Comparison of ENCODE assay signal across 16 cellular contexts in the genomic region with DNA sequence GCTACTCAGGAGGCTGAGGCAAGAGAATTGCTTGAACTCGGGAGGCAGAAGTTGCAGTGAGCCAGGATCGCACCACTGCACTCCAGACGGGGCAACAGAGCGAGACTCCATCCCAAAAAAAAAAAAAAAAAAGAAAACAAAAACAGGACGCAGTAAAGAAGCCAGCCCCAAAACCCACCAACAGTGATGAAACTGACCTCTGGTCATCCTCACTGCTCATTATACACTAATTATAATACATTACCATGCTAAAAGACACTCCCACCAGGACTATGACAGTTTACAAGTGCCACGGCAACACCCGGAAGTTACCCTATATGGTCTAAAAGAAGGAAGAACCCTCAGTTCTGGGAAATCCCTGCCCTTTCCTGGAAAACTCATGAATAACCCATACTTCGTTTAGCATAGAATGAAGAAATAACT. TPM values are rescaled to one million over a fixed set of nuclear protein-coding genes. Genes with fewer than 3 reads are reported as not detected.
DNase-seq lines count a peak whose midpoint lies in the region; TF ChIP-seq lines count a peak whose summit lies in the region.
"Had no signal": no experiment of that assay in that cellular context is flagged by ENCODE, and none has a peak within 500 bp of the region (broad histone marks: within the 10 kb centered on the region; RNA-seq: fewer than 3 reads in every experiment).

No MANE protein-coding gene starts in this region.

- H3K79me1 ChIP-seq in trophoblast cell (ENCODE audit: low read length) = peaks cover 2% of the 10 kb centered on the region

- H2BK12ac ChIP-seq in trophoblast cell (ENCODE audit: low read length) = peak overlapping the region; percentile 54

- intact Hi-C loops in ascending aorta (cut with DNase I) = no loop called here

- H2AFZ ChIP-seq in trophoblast cell (ENCODE audit: insufficient read depth, low read length, poor library complexity) = no peak overlapping the region
- H2AFZ ChIP-seq: parathyroid adenoma had no signal

- H2BK120ac ChIP-seq in trophoblast cell (ENCODE audit: insufficient read depth, low read length, poor library complexity) = peak overlapping the region; percentile 11

- H2BK5ac ChIP-seq in trophoblast cell (ENCODE audit: low read depth, low read length, poor library complexity) = peak overlapping the region; percentile 39

- no peak overlapping the region for H2AK5ac ChIP-seq in trophoblast cell (ENCODE audit: low read length)

- no peak overlapping the region for H3K18ac ChIP-seq in trophoblast cell (ENCODE audit: low read length)

- peak; percentile 8 for DNase-seq in activated CD4-positive, alpha-beta T cell treated with anti-CD3 and anti-CD28 coated beads for 48 hours
- no peak for DNase-seq in activated CD4-positive, alpha-beta T cell treated with anti-CD3 and anti-CD28 coated beads, Interleukin-2, amount 50 U/mL, for 1 hour
- DNase-seq in SK-N-MC (ENCODE audit: low read depth, low spot score) = peak; percentile 5
- DNase-seq in dermis blood vessel endothelial cell = peak; percentile 54
- peak; percentile 91 to 98 for DNase-seq in trophoblast cell
- no peak for DNase-seq in COLO829 (ENCODE audit: low spot score)
- no peak for DNase-seq in HT-29 (ENCODE audit: low spot score)
- no peak for DNase-seq in ascending aorta (ENCODE audit: low spot score in 2 of 2)
- DNase-seq: DMS153; dorsolateral prefrontal cortex; heart right ventricle; RPMI8226; stimulated activated CD4-positive, alpha-beta T cell treated with anti-CD3 and anti-CD28 coated beads, Interleukin-4, amount 100 ng/mL, for 4 hours had no signal

- H3K27me3 ChIP-seq in trophoblast cell (ENCODE audit: insufficient read depth, low read length) (no peaks in the 10 kb centered on the region), ascending aorta (no peaks in the 10 kb centered on the region)
- H3K27me3 ChIP-seq: dorsolateral prefrontal cortex had no signal

- no peak overlapping the region for H3K23ac ChIP-seq in trophoblast cell (ENCODE audit: low read length)

- H4K12ac ChIP-seq in trophoblast cell (ENCODE audit: low read depth, low read length) = no peak overlapping the region

- TF ChIP-seq CTCF in ascending aorta (IDR thresholded peaks at IDR 0.05) = no peak

- no peak overlapping the region for H3K27ac ChIP-seq in SK-N-MC
- H3K27ac ChIP-seq in trophoblast cell (ENCODE audit: low read depth, low read length) = peak overlapping the region; percentile 6
- H3K27ac ChIP-seq in ascending aorta = no peak overlapping the region
- H3K27ac ChIP-seq: A549, dorsolateral prefrontal cortex, parathyroid adenoma had no signal

- no peaks in the 10 kb centered on the region for H3K79me2 ChIP-seq in trophoblast cell (ENCODE audit: control insufficient read depth, insufficient read depth, low read length, poor library complexity)
- H3K79me2 ChIP-seq: parathyroid adenoma had no signal

- WGBS in trophoblast cell (ENCODE audit: extremely low coverage, insufficient coverage, insufficient read length) = no CpG with 5 or more reads among the region's 8 CpGs

- no peak overlapping the region for H3K4me2 ChIP-seq in trophoblast cell (ENCODE audit: low read length)
- H3K4me2 ChIP-seq: A549 had no signal

- H3K4me1 ChIP-seq in trophoblast cell (ENCODE audit: control insufficient read depth in 1 of 2, insufficient read depth in 2 of 2, low read length in 2 of 2) (peaks cover 6 to 14% of the 10 kb centered on the region in 2 experiments), ascending aorta (no peaks in the 10 kb centered on the region)
- H3K4me1 ChIP-seq: A549, parathyroid adenoma had no signal

- H3K4me3 ChIP-seq in SK-N-MC = no peak overlapping the region
- H3K4me3 ChIP-seq in trophoblast cell (ENCODE audit: low read depth, low read length) = no peak overlapping the region
- no peak overlapping the region for H3K4me3 ChIP-seq in ascending aorta
- H3K4me3 ChIP-seq: A549, dorsolateral prefrontal cortex, HAP-1, heart right ventricle had no signal

- H3K14ac ChIP-seq in trophoblast cell (ENCODE audit: low read length) = no peak overlapping the region

- H3K36me3 ChIP-seq in SK-N-MC (ENCODE audit: insufficient read depth, low read length) = no peaks in the 10 kb centered on the region
- H3K36me3 ChIP-seq in trophoblast cell (ENCODE audit: control insufficient read depth in 1 of 2, insufficient read depth in 2 of 2, low read length in 2 of 2) = no peaks in the 10 kb centered on the region
- H3K36me3 ChIP-seq in ascending aorta = no peaks in the 10 kb centered on the region
- H3K36me3 ChIP-seq: HAP-1, heart right ventricle had no signal

- no peak overlapping the region for H3K4ac ChIP-seq in trophoblast cell (ENCODE audit: low read depth, low read length)

- H3K9me3 ChIP-seq in SK-N-MC (ENCODE audit: low read depth, low read length) (no peaks in the 10 kb centered on the region), trophoblast cell (ENCODE audit: insufficient read depth, low read depth, low read length) (no peaks in the 10 kb centered on the region), ascending aorta (no peaks in the 10 kb centered on the region)
- H3K9me3 ChIP-seq: A549, HAP-1, heart right ventricle had no signal

- no peak overlapping the region for H4K91ac ChIP-seq in trophoblast cell (ENCODE audit: low read depth, low read length)

- H4K8ac ChIP-seq in trophoblast cell (ENCODE audit: low read depth, low read length) = no peak overlapping the region

- H3K9ac ChIP-seq in SK-N-MC (ENCODE audit: insufficient read length) = no peak overlapping the region
- H3K9ac ChIP-seq in trophoblast cell (ENCODE audit: low read length) = no peak overlapping the region
- H3K9ac ChIP-seq: parathyroid adenoma had no signal

RNA-seq across cellular contexts. Expression of a gene that starts 40.0 kb away (rescaled TPM):
- total RNA-seq in dermis blood vessel endothelial cell (305 and 481 TPM in 2 replicates), ascending aorta (150 TPM)
- polyA plus RNA-seq in trophoblast cell (2013) = 240 and 241 TPM in 2 replicates
- total RNA-seq in HT-29 (2014; rRNA removed; shearing (Covaris generic)) = 295 and 297 TPM in 2 replicates

RNA-seq across cellular contexts. Expression of a gene that starts 50.5 kb away (rescaled TPM):
- 20.4 and 32.7 TPM in 2 replicates for total RNA-seq in dermis blood vessel endothelial cell
- 23.7 and 23.9 TPM in 2 replicates for polyA plus RNA-seq in trophoblast cell (2013)
- total RNA-seq in HT-29 (2014; rRNA removed; shearing (Covaris generic)) = 27.4 and 37.8 TPM in 2 replicates
- total RNA-seq in ascending aorta = 30.0 TPM

Comparison
In these comparisons a context has a peak if more than half of its experiments do, and no peak if none do; other contexts are left out.
1. DNase-seq: peak in activated CD4-positive, alpha-beta T cell treated with anti-CD3 and anti-CD28 coated beads for 48 hours (single experiment), SK-N-MC (single experiment), dermis blood vessel endothelial cell (single experiment) and trophoblast cell (2 of 2); none in activated CD4-positive, alpha-beta T cell treated with anti-CD3 and anti-CD28 coated beads, Interleukin-2, amount 50 U/mL, for 1 hour (single experiment), COLO829 (single experiment), HT-29 (single experiment) and ascending aorta (0 of 2).